In genomic region chr6:2448826-2449571, GRCh38 we compare ENCODE assay signal across 8 cellular contexts.
DNase-seq lines count a peak whose midpoint lies in the region; ATAC-seq and FAIRE-seq lines count a peak whose summit lies in the region.

No MANE protein-coding gene starts in this region.

- peaks cover 25% of the 10 kb centered on the region for H3K27me3 ChIP-seq in iPS-18a (ENCODE audit: control insufficient read depth, insufficient read depth, low read length)
- no peaks in the 10 kb centered on the region for H3K27me3 ChIP-seq in small intestine (ENCODE audit: control insufficient read depth in 2 of 2, insufficient read depth in 2 of 2, low read length in 2 of 2)

- no peaks in the 10 kb centered on the region for H3K36me3 ChIP-seq in iPS-18a (ENCODE audit: control insufficient read depth, low read depth, low read length)
- H3K36me3 ChIP-seq in small intestine (ENCODE audit: control insufficient read depth in 2 of 2, insufficient read depth in 2 of 2, low read length in 2 of 2): no peaks in the 10 kb centered on the region

- DNase-seq in DMS53 treated with DMSO at 0.1 percent for 48 hours (lab: John Stamatoyannopoulos, UW; ENCODE audit: unreplicated experiment): peak; percentile 83
- DNase-seq in HS-5 (ENCODE audit: low read depth): peak; percentile 58
- peak; percentile 48 to 84 for DNase-seq in NOMO-1 (lab: John Stamatoyannopoulos, UW; ENCODE audit: unreplicated experiment in 2 of 2)
- peak; percentile 87 for DNase-seq in astrocyte of the hippocampus (ENCODE audit: low read depth, low spot score)
- peak; percentile 74 for DNase-seq in small intestine

- ATAC-seq in HG03025 (IDR thresholded peaks at IDR 0.05; ENCODE audit: low FRiP score, unreplicated experiment) (no peak), GM21515 (IDR thresholded peaks at IDR 0.05; ENCODE audit: unreplicated experiment) (no peak)

- H3K9ac ChIP-seq in iPS-18a (ENCODE audit: low read length): peak overlapping the region; percentile 21

- no peak for FAIRE-seq in small intestine (lab: Jason Lieb, UNC)

- H3K9me3 ChIP-seq in iPS-18a (ENCODE audit: control insufficient read depth, low read depth, low read length) (no peaks in the 10 kb centered on the region), small intestine (ENCODE audit: control insufficient read depth, low read depth) (no peaks in the 10 kb centered on the region)

- H3K4me3 ChIP-seq in iPS-18a (ENCODE audit: low read length) (peak overlapping the region; percentile 74), small intestine (ENCODE audit: low read depth in 1 of 2, low read length in 2 of 2) (no peak overlapping the region)

- WGBS in small intestine, 3 donors: 32 to 42% (median 35%) methylated on average over 22 of the region's 22 CpGs

- no peaks in the 10 kb centered on the region for H3K4me1 ChIP-seq in iPS-18a (ENCODE audit: control insufficient read depth, low read depth, low read length)
- H3K4me1 ChIP-seq in small intestine (ENCODE audit: control insufficient read depth in 2 of 2, insufficient read depth in 1 of 2, low read depth in 1 of 2, low read length in 1 of 2): no peaks in the 10 kb centered on the region

- H3K27ac ChIP-seq in iPS-18a (ENCODE audit: low read length) (no peak overlapping the region), small intestine (ENCODE audit: low read depth in 1 of 2, low read length in 1 of 2) (no peak overlapping the region)
